12 cellular contexts compared by ENCODE assay signal in the genomic region with DNA sequence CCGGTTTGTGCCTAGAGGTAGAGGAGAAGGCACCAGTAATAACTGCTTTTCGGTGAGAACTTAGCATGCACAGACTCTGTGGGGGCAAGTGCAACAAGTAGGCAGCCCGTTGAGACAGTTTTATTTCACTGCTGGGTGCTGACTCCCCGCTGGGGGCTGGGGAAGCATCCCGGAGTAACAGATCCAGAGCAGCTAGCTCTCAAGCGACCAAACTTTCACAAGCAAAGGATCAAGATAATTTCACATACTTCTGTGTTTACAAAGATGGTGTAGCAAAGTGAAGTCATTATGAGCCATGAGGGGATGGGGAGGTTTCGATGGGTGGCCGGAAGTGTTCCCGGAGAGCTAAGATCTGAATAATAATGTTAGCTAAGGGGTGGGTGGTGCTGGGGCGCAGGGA. TPM values are rescaled to one million over a fixed set of nuclear protein-coding genes. Genes with fewer than 3 reads are reported as not detected.
A peak's percentile ranks its signal among the peaks of the same experiment; 100 is the strongest.
DNase-seq lines count a peak whose midpoint lies in the region; ATAC-seq and TF ChIP-seq lines count a peak whose summit lies in the region.
"Had no signal": no experiment of that assay in that cellular context is flagged by ENCODE, and none has a peak within 500 bp of the region (broad histone marks: within the 10 kb centered on the region; RNA-seq: fewer than 3 reads in every experiment).

No MANE protein-coding gene starts in this region.

- H3K27ac ChIP-seq in CD8-positive, alpha-beta T cell (ENCODE audit: low read depth, low read length), result no peak overlapping the region
- H3K27ac ChIP-seq: VCaP had no signal

- CTCF ChIA-PET in CD8-positive, alpha-beta T cell (lab: Charles Lee), result interaction anchor here (1.1 to 1.6 kb wide), 2 partner anchors 73 to 155 kb away, joined by 4 read pairs; no protein-coding TSS in a partner anchor

- DNase-seq in CD8-positive, alpha-beta T cell, result no peak
- DNase-seq in brain pericyte (ENCODE audit: low read depth, low spot score) (peak; percentile 76), erythroblast (lab: John Stamatoyannopoulos, UW) (no peak), GDM1 (lab: John Stamatoyannopoulos, UW) (no peak), iPS-NIHi7 (ENCODE audit: extremely low spot score) (no peak)
- no peak for DNase-seq in natural killer cell treated with Interleukin-12 subunit alpha and Interleukin-12 subunit beta and Interleukin-15 and Interleukin-18, amount 100 ng/mL, for 72 hours (ENCODE audit: low spot score)
- DNase-seq: aorta, NCI-H187, Peyer's patch had no signal

- no peak for TF ChIP-seq CTCF in CD8-positive, alpha-beta T cell (IDR thresholded peaks at IDR 0.05)

- ATAC-seq in CD8-positive, alpha-beta T cell, result no peak
- no peak for ATAC-seq in natural killer cell treated with Interleukin-12 subunit alpha and Interleukin-12 subunit beta and Interleukin-15 and Interleukin-18, amount 100 ng/mL, for 72 hours
- no peak for ATAC-seq in HG03196 (IDR thresholded peaks at IDR 0.05; ENCODE audit: unreplicated experiment)

- POLR2A ChIA-PET in CD8-positive, alpha-beta T cell (lab: Charles Lee), result interaction anchor here (1.0 to 7.0 kb wide), 2 partner anchors 25 to 30 kb away, joined by 5 to 72 read pairs; partner anchors contain the start of genes IER2 and STX10

- H3K4me3 ChIP-seq in CD8-positive, alpha-beta T cell (ENCODE audit: low read depth, low read length), result no peak overlapping the region
- H3K4me3 ChIP-seq: Peyer's patch had no signal

- H3K27ac Mint-ChIP-seq in CD8-positive, alpha-beta T cell, result peak overlapping the region; percentile 67
- peak overlapping the region in 1 of 3 donors; percentile 15 for H3K27ac Mint-ChIP-seq in IgD-negative memory B cell
- peak overlapping the region; percentile 79 to 90 for H3K27ac Mint-ChIP-seq in natural killer cell treated with Interleukin-12 subunit alpha and Interleukin-12 subunit beta and Interleukin-15 and Interleukin-18, amount 100 ng/mL, for 72 hours

- H3K36me3 Mint-ChIP-seq in CD8-positive, alpha-beta T cell, result peaks cover 28% of the 10 kb centered on the region
- H3K36me3 Mint-ChIP-seq in IgD-negative memory B cell, result no peaks in the 10 kb centered on the region
- H3K36me3 Mint-ChIP-seq in natural killer cell treated with Interleukin-12 subunit alpha and Interleukin-12 subunit beta and Interleukin-15 and Interleukin-18, amount 100 ng/mL, for 72 hours, result no peaks in the 10 kb centered on the region

- no peaks in the 10 kb centered on the region for H3K36me3 ChIP-seq in CD8-positive, alpha-beta T cell (ENCODE audit: insufficient read depth, low read length)
- H3K36me3 ChIP-seq: Peyer's patch had no signal

- intact Hi-C loops in CD8-positive, alpha-beta T cell (cut with DNase I, micrococcal nuclease), result no loop called here

- H3K9me3 ChIP-seq in CD8-positive, alpha-beta T cell (ENCODE audit: low read length), result no peaks in the 10 kb centered on the region
- H3K9me3 ChIP-seq: Peyer's patch had no signal

- no peaks in the 10 kb centered on the region for H3K27me3 Mint-ChIP-seq in CD8-positive, alpha-beta T cell (ENCODE audit: low read depth)
- H3K27me3 Mint-ChIP-seq in IgD-negative memory B cell, result no peaks in the 10 kb centered on the region
- H3K27me3 Mint-ChIP-seq in natural killer cell treated with Interleukin-12 subunit alpha and Interleukin-12 subunit beta and Interleukin-15 and Interleukin-18, amount 100 ng/mL, for 72 hours, result no peaks in the 10 kb centered on the region

- H3K4me3 Mint-ChIP-seq in CD8-positive, alpha-beta T cell, result peak overlapping the region; percentile 24
- H3K4me3 Mint-ChIP-seq in IgD-negative memory B cell, result peak overlapping the region in 3 of 4 donors; percentile 58 to 84 (median 83)
- peak overlapping the region; percentile 81 for H3K4me3 Mint-ChIP-seq in natural killer cell treated with Interleukin-12 subunit alpha and Interleukin-12 subunit beta and Interleukin-15 and Interleukin-18, amount 100 ng/mL, for 72 hours

- H3K27me3 ChIP-seq in CD8-positive, alpha-beta T cell (ENCODE audit: insufficient read depth, low read length), result no peaks in the 10 kb centered on the region
- H3K27me3 ChIP-seq: Peyer's patch had no signal

- peaks cover 59% of the 10 kb centered on the region for H3K4me1 Mint-ChIP-seq in CD8-positive, alpha-beta T cell (ENCODE audit: low read depth)
- H3K4me1 Mint-ChIP-seq in IgD-negative memory B cell, result peaks cover 32 to 42% (median 37%) of the 10 kb centered on the region in 3 donors
- peaks cover 61 to 64% of the 10 kb centered on the region in 2 donors for H3K4me1 Mint-ChIP-seq in natural killer cell treated with Interleukin-12 subunit alpha and Interleukin-12 subunit beta and Interleukin-15 and Interleukin-18, amount 100 ng/mL, for 72 hours (ENCODE audit: low read depth in 2 of 2)

- H3K4me1 ChIP-seq in CD8-positive, alpha-beta T cell (ENCODE audit: insufficient read depth, low read length), result peaks cover 30% of the 10 kb centered on the region

- TF ChIP-seq POLR2A in erythroblast (IDR thresholded peaks at IDR 0.05; ENCODE audit: low read length), result no peak

- no peaks in the 10 kb centered on the region for H3K9me3 Mint-ChIP-seq in CD8-positive, alpha-beta T cell
- no peaks in the 10 kb centered on the region for H3K9me3 Mint-ChIP-seq in IgD-negative memory B cell
- H3K9me3 Mint-ChIP-seq in natural killer cell treated with Interleukin-12 subunit alpha and Interleukin-12 subunit beta and Interleukin-15 and Interleukin-18, amount 100 ng/mL, for 72 hours, result no peaks in the 10 kb centered on the region

RNA-seq across cellular contexts. Expression of gene NACC1, which starts 2.8 kb away (rescaled TPM):
- 10 to 100 TPM; 16.8 to 20.8 TPM for total RNA-seq in CD8-positive, alpha-beta T cell
- 2.7 TPM for polyA plus RNA-seq in IgD-negative memory B cell
- 100 to 1,000 TPM; 129 to 138 TPM for total RNA-seq in natural killer cell treated with Interleukin-12 subunit alpha and Interleukin-12 subunit beta and Interleukin-15 and Interleukin-18, amount 100 ng/mL, for 72 hours

RNA-seq across cellular contexts. Expression of gene TRMT1, which starts 4.3 kb away (rescaled TPM):
- total RNA-seq in CD8-positive, alpha-beta T cell, result 10 to 100 TPM; 76.4 to 77.2 TPM
- polyA plus RNA-seq in IgD-negative memory B cell, result 30.7 TPM
- total RNA-seq in natural killer cell treated with Interleukin-12 subunit alpha and Interleukin-12 subunit beta and Interleukin-15 and Interleukin-18, amount 100 ng/mL, for 72 hours, result 100 to 1,000 TPM in 1 of 2 donors, 10 to 100 TPM in 1; 54.6 to 120 TPM

RNA-seq across cellular contexts. Expression of gene LYL1, which starts 18.2 kb away (rescaled TPM):
- total RNA-seq in CD8-positive, alpha-beta T cell, result under 1 TPM; 0.81 to 0.92 TPM
- 90.1 TPM for polyA plus RNA-seq in IgD-negative memory B cell
- total RNA-seq in natural killer cell treated with Interleukin-12 subunit alpha and Interleukin-12 subunit beta and Interleukin-15 and Interleukin-18, amount 100 ng/mL, for 72 hours, result 1 to 10 TPM in 1 of 2 donors, under 1 TPM in 1; 0.86 to 1.4 TPM

RNA-seq across cellular contexts. Expression of gene STX10, which starts 29.4 kb away (rescaled TPM):
- 10 to 100 TPM; 35.7 to 37.5 TPM for total RNA-seq in CD8-positive, alpha-beta T cell
- polyA plus RNA-seq in IgD-negative memory B cell, result 52.8 TPM
- 10 to 100 TPM; 48.1 to 62.5 TPM for total RNA-seq in natural killer cell treated with Interleukin-12 subunit alpha and Interleukin-12 subunit beta and Interleukin-15 and Interleukin-18, amount 100 ng/mL, for 72 hours

RNA-seq across cellular contexts. Expression of gene IER2, which starts 29.4 kb away (rescaled TPM):
- total RNA-seq in CD8-positive, alpha-beta T cell, result 100 to 1,000 TPM; 223 to 229 TPM
- polyA plus RNA-seq in IgD-negative memory B cell, result 350 TPM
- 100 to 1,000 TPM; 106 to 117 TPM for total RNA-seq in natural killer cell treated with Interleukin-12 subunit alpha and Interleukin-12 subunit beta and Interleukin-15 and Interleukin-18, amount 100 ng/mL, for 72 hours

Comparison
In these comparisons a context has a peak if more than half of its experiments do, and no peak if none do; other contexts are left out.
1. H3K4me3 Mint-ChIP-seq: peak in every context shown above with its lines; median percentile 83 in IgD-negative memory B cell; 81 in natural killer cell treated with Interleukin-12 subunit alpha and Interleukin-12 subunit beta and Interleukin-15 and Interleukin-18, amount 100 ng/mL, for 72 hours; 24 in CD8-positive, alpha-beta T cell.
2. RNA of gene NACC1, which starts 2.8 kb away (total RNA-seq): 129 to 138 TPM in natural killer cell treated with Interleukin-12 subunit alpha and Interleukin-12 subunit beta and Interleukin-15 and Interleukin-18, amount 100 ng/mL, for 72 hours; 16.8 to 20.8 TPM in CD8-positive, alpha-beta T cell; every median in the first group is over 4 times any median in the second.